2 cellular contexts compared by ENCODE assay signal in genomic region chr6:157293780-157294179, GRCh38.
TF ChIP-seq lines count a peak whose summit lies in the region.

No MANE protein-coding gene starts in this region.

TF ChIP-seq in HepG2, 621 proteins besides CTCF, POLR2A, EP300 and RAD21:
- TF ChIP-seq ZNF121 (CRISPR knock-in tag; IDR thresholded peaks at IDR 0.05) (peak; percentile 87), ZNF34 (CRISPR knock-in tag; IDR thresholded peaks at IDR 0.05; ENCODE audit: borderline replicate concordance) (no peak)

TF ChIP-seq in K562, 482 proteins besides CTCF, POLR2A, EP300 and RAD21:
- TF ChIP-seq ZNF583 (CRISPR knock-in tag; IDR thresholded peaks at IDR 0.05), result no peak
- TF ChIP-seq ZNF121 (CRISPR knock-in tag; conservative IDR thresholded peaks at IDR 0.05), result peak; percentile 92
